Comparison of ENCODE assay signal across 8 cellular contexts in genomic region chr3:53938645-53939044, GRCh38. TPM values are rescaled to one million over a fixed set of nuclear protein-coding genes. Genes with fewer than 3 reads are reported as not detected.
DNase-seq lines count a peak whose midpoint lies in the region; TF ChIP-seq lines count a peak whose summit lies in the region.

No MANE protein-coding gene starts in this region.

- CTCF ChIA-PET in OCI-LY7 (lab: Charles Lee; ENCODE audit: unreplicated experiment) = interaction anchor here (0.7 to 1.0 kb wide), 2 partner anchors 53 to 436 kb away, joined by 3 read pairs; no protein-coding TSS in a partner anchor

- 10% methylated on average over 2 of the region's 2 CpGs for WGBS in smooth muscle cell (ENCODE audit: low lambda C conversion rate)

- H3K9me2 ChIP-seq in OCI-LY7 (ENCODE audit: insufficient read depth, low read length) = no peaks in the 10 kb centered on the region

- no peak overlapping the region for H3K4me3 ChIP-seq in OCI-LY7 (ENCODE audit: low read depth, low read length, poor library complexity, severe bottlenecking)
- H3K4me3 ChIP-seq in astrocyte of the cerebellum (ENCODE audit: low read depth, low read length) = no peak overlapping the region
- no peak overlapping the region for H3K4me3 ChIP-seq in smooth muscle cell

- H3K79me2 ChIP-seq in OCI-LY7 (ENCODE audit: insufficient read depth, low read depth, low read length) (no peaks in the 10 kb centered on the region), smooth muscle cell (ENCODE audit: low read depth) (no peaks in the 10 kb centered on the region)

- H3K27ac ChIP-seq in OCI-LY7 (ENCODE audit: low read depth, low read length, poor library complexity, severe bottlenecking) = no peak overlapping the region
- no peak overlapping the region for H3K27ac ChIP-seq in smooth muscle cell (ENCODE audit: low read depth)

- in situ Hi-C loops in astrocyte of the cerebellum (cut with HindIII; ENCODE audit: low sequenced_read_pairs) = no loop called here

- no peak overlapping the region for H3K9ac ChIP-seq in smooth muscle cell (ENCODE audit: low read depth)

- DNase-seq in stimulated activated CD4-positive, alpha-beta T cell treated with anti-CD3 and anti-CD28 coated beads, Interleukin-12 subunit alpha, Interleukin-12 subunit beta, amount 100 ng/mL, for 48 hours (ENCODE audit: low read depth in 2 of 3, low spot score in 1 of 3) = peak in 2 of 3 donors; percentile 5 to 35
- no peak for DNase-seq in stimulated activated CD4-positive, alpha-beta T cell treated with anti-CD3 and anti-CD28 coated beads, Interleukin-12 subunit alpha, Interleukin-12 subunit beta, amount 100 ng/mL, for 4 hours
- DNase-seq in HT-29 (ENCODE audit: low spot score) (peak; percentile 52), OCI-LY7 (ENCODE audit: low spot score) (peak; percentile 54), astrocyte of the cerebellum (ENCODE audit: low read depth) (peak; percentile 35), hippocampal formation (lab: John Stamatoyannopoulos, UW) (peak; percentile 7 to 66), smooth muscle cell (lab: John Stamatoyannopoulos, UW; ENCODE audit: unreplicated experiment) (no peak), NK-92 (lab: John Stamatoyannopoulos, UW; ENCODE audit: unreplicated experiment) (no peak)

- H3K4me2 ChIP-seq in OCI-LY7 (ENCODE audit: low read length) (no peak overlapping the region), smooth muscle cell (no peak overlapping the region)

- TF ChIP-seq CTCF in OCI-LY7 (conservative IDR thresholded peaks at IDR 0.05; ENCODE audit: low read length) (peak; percentile 91), astrocyte of the cerebellum (IDR thresholded peaks at IDR 0.05; ENCODE audit: low read depth, low read length, missing control alignments) (peak; percentile 85), smooth muscle cell (IDR thresholded peaks at IDR 0.05; ENCODE audit: borderline replicate concordance, insufficient read depth, poor library complexity, severe bottlenecking) (peak; percentile 73)

- no peaks in the 10 kb centered on the region for H3K4me1 ChIP-seq in OCI-LY7 (ENCODE audit: insufficient read depth, low read length, poor library complexity, severe bottlenecking)
- H3K4me1 ChIP-seq in smooth muscle cell (ENCODE audit: low read depth) = no peaks in the 10 kb centered on the region

- H2AFZ ChIP-seq in OCI-LY7 (ENCODE audit: low read length) = no peak overlapping the region
- no peak overlapping the region for H2AFZ ChIP-seq in smooth muscle cell (ENCODE audit: low read depth)

- intact Hi-C loops in OCI-LY7 (cut with micrococcal nuclease; ENCODE audit: unreplicated experiment) = loop anchor here (1.0 to 10.0 kb wide), 3 partner anchors 209 to 564 kb away; no protein-coding TSS in a partner anchor

- H3K27me3 ChIP-seq in smooth muscle cell (ENCODE audit: low read depth) = peaks cover 56% of the 10 kb centered on the region

- POLR2A ChIA-PET in OCI-LY7 (lab: Charles Lee) = no interaction called here

- H3K36me3 ChIP-seq in OCI-LY7 (ENCODE audit: insufficient read depth, low read length) (no peaks in the 10 kb centered on the region), smooth muscle cell (ENCODE audit: low read depth) (no peaks in the 10 kb centered on the region)

- no TSS peak for BruUV-seq in OCI-LY7 (replicated peaks; lab: Mats Ljungman, UMichigan)

- H3K9me3 ChIP-seq in OCI-LY7 (ENCODE audit: low read length) (no peaks in the 10 kb centered on the region), smooth muscle cell (replicated peaks; ENCODE audit: low read depth) (peaks cover 8% of the 10 kb centered on the region)

- no peaks in the 10 kb centered on the region for H4K20me1 ChIP-seq in OCI-LY7 (ENCODE audit: insufficient read depth, low read length)
- no peaks in the 10 kb centered on the region for H4K20me1 ChIP-seq in smooth muscle cell (ENCODE audit: low read depth)

- H3F3A ChIP-seq in smooth muscle cell (ENCODE audit: low read depth) = peaks cover 6% of the 10 kb centered on the region

RNA-seq across cellular contexts. Expression of gene SELENOK, which starts 47.0 kb away (rescaled TPM):
- 33.2 and 37.3 TPM in 2 replicates for total RNA-seq in HT-29 (2014; rRNA removed; shearing (Covaris generic))
- 48.7 and 63.8 TPM in 2 replicates for total RNA-seq in OCI-LY7 (2014; rRNA removed; shearing (Covaris generic))
- total RNA-seq in OCI-LY7 (2022) = 33.8 and 36.7 TPM in 2 replicates
- 67.7 and 72.0 TPM in 2 replicates for total RNA-seq in smooth muscle cell
- polyA plus RNA-seq in smooth muscle cell = 183 and 199 TPM in 2 replicates

RNA-seq across cellular contexts. Expression of gene ACTR8, which starts 56.7 kb away (rescaled TPM):
- 10.9 and 13.4 TPM in 2 replicates for total RNA-seq in HT-29 (2014; rRNA removed; shearing (Covaris generic))
- 30.5 and 39.6 TPM in 2 replicates for total RNA-seq in OCI-LY7 (2014; rRNA removed; shearing (Covaris generic))
- 47.3 and 48.7 TPM in 2 replicates for total RNA-seq in OCI-LY7 (2022)
- 17.4 and 20.3 TPM in 2 replicates for total RNA-seq in smooth muscle cell
- polyA plus RNA-seq in smooth muscle cell = 19.0 and 23.1 TPM in 2 replicates

Comparison
In these comparisons a context has a peak if more than half of its experiments do, and no peak if none do; other contexts are left out.
1. DNase-seq: peak in stimulated activated CD4-positive, alpha-beta T cell treated with anti-CD3 and anti-CD28 coated beads, Interleukin-12 subunit alpha, Interleukin-12 subunit beta, amount 100 ng/mL, for 48 hours (2 of 3), HT-29 (single experiment), OCI-LY7 (single experiment), astrocyte of the cerebellum (single experiment) and hippocampal formation (2 of 2); none in stimulated activated CD4-positive, alpha-beta T cell treated with anti-CD3 and anti-CD28 coated beads, Interleukin-12 subunit alpha, Interleukin-12 subunit beta, amount 100 ng/mL, for 4 hours (single experiment), smooth muscle cell (single experiment) and NK-92 (single experiment).
2. Peak in every context shown above with its lines, with median percentiles within 50 percentile points of each other: CTCF ChIP-seq.